In genomic region chr1:92291372-92291999, GRCh38 we compare ENCODE assay signal across 8 cellular contexts. TPM values are rescaled to one million over a fixed set of nuclear protein-coding genes. Genes with fewer than 3 reads are reported as not detected.
DNase-seq lines count a peak whose midpoint lies in the region; ATAC-seq, FAIRE-seq and TF ChIP-seq lines count a peak whose summit lies in the region.

No MANE protein-coding gene starts in this region.

- peak; percentile 61 to 69 for TF ChIP-seq RAD21 in A549 (conservative IDR thresholded peaks at IDR 0.05 in 1 of 2, IDR thresholded peaks at IDR 0.05 in 1 of 2)

- H3K4me2 ChIP-seq in A549 = no peak overlapping the region

- no peak for TF ChIP-seq POLR2A in A549 (IDR thresholded peaks at IDR 0.05; ENCODE audit: low read length)

- H3K9me3 ChIP-seq in A549 = no peaks in the 10 kb centered on the region
- no peaks in the 10 kb centered on the region for H3K9me3 ChIP-seq in WERI-Rb-1 (ENCODE audit: severe bottlenecking)
- no peaks in the 10 kb centered on the region for H3K9me3 ChIP-seq in right atrium auricular region

- no peak overlapping the region for H3K4me3 ChIP-seq in A549
- no peak overlapping the region for H3K4me3 ChIP-seq in WERI-Rb-1 (ENCODE audit: low read depth, low read length)
- H3K4me3 ChIP-seq in right atrium auricular region = no peak overlapping the region

- peak; percentile 10 to 57 for DNase-seq in A549 (ENCODE audit: low read depth in 1 of 2, low spot score in 1 of 2)
- peak; percentile 30 to 37 for DNase-seq in NCI-H1930 (lab: John Stamatoyannopoulos, UW)
- peak; percentile 15 for DNase-seq in WERI-Rb-1
- no peak for DNase-seq in right atrium auricular region (ENCODE audit: low spot score)
- DNase-seq in stromal cell of bone marrow (ENCODE audit: low read depth) = peak; percentile 50
- no peak for DNase-seq in activated CD4-positive, alpha-beta T cell treated with anti-CD3 and anti-CD28 coated beads for 48 hours

- TF ChIP-seq CTCF in A549 (IDR thresholded peaks at IDR 0.05) = peak; percentile 65
- peak; percentile 55 for TF ChIP-seq CTCF in GM12872 (IDR thresholded peaks at IDR 0.05; ENCODE audit: insufficient read depth, low read depth, low read length)
- TF ChIP-seq CTCF in WERI-Rb-1 (IDR thresholded peaks at IDR 0.05; ENCODE audit: low read depth, low read length) = peak; percentile 62
- TF ChIP-seq CTCF in right atrium auricular region (IDR thresholded peaks at IDR 0.05) = peak; percentile 41 to 69

- CTCF ChIA-PET in A549 (lab: Yijun Ruan, JAX) = interaction anchor here (0.5 to 3.8 kb wide), 19 partner anchors 9 to 779 kb away, joined by 3 to 21 read pairs (median 4); no protein-coding TSS in a partner anchor

- POLR2A ChIA-PET in A549 (lab: Yijun Ruan, JAX) = no interaction called here

- no peaks in the 10 kb centered on the region for H3K27me3 ChIP-seq in WERI-Rb-1 (ENCODE audit: insufficient read depth, low read depth, severe bottlenecking)
- H3K27me3 ChIP-seq in right atrium auricular region = no peaks in the 10 kb centered on the region

- WGBS in A549 (ENCODE audit: missing lambda C conversion rate) = 8% methylated on average over 3 of the region's 3 CpGs

- ATAC-seq in A549 = peak; percentile 74 to 81; a peak in 5 of 6 replicates
- no peak for ATAC-seq in GM21423 (IDR thresholded peaks at IDR 0.05; ENCODE audit: unreplicated experiment)

- H3K36me3 ChIP-seq in WERI-Rb-1 = peaks cover 11% of the 10 kb centered on the region
- peaks cover 19% of the 10 kb centered on the region for H3K36me3 ChIP-seq in right atrium auricular region

- no peak for FAIRE-seq in A549 (lab: Jason Lieb, UNC)

- H3K27ac ChIP-seq in A549 (no peak overlapping the region), WERI-Rb-1 (no peak overlapping the region), right atrium auricular region (no peak overlapping the region)

- H3K4me1 ChIP-seq in A549 (no peaks in the 10 kb centered on the region), right atrium auricular region (no peaks in the 10 kb centered on the region)

- TF ChIP-seq EP300 in A549 (IDR thresholded peaks at IDR 0.05) = no peak

TF ChIP-seq in A549, 52 proteins besides CTCF, POLR2A, EP300 and RAD21:
- TF ChIP-seq REST (IDR thresholded peaks at IDR 0.05) (no peak), SMC3 (IDR thresholded peaks at IDR 0.05) (peak; percentile 42; the same call in 2 of the 3 replicates)

RNA-seq across cellular contexts. Expression of gene GLMN, which starts 7.3 kb away (rescaled TPM):
- polyA plus RNA-seq in A549 (2011; rRNA removed) = 7.4 and 10.6 TPM in 2 replicates
- polyA plus RNA-seq in A549 (2012; cell fraction: cytosol; rRNA removed) = 2.0 TPM in 2 replicates
- polyA plus RNA-seq in A549 (2012; cell fraction: nucleus; rRNA removed) = 1.6 and 4.4 TPM in 2 replicates
- polyA plus RNA-seq in A549 (2017; fragmentation: RNase III; extraction: RNeasy Plus Mini Kit Qiagen cat#74134 plus additional on column Dnase treatment) = 9.8 to 10.9 TPM (median 10.7 TPM) in 3 replicates
- polyA minus RNA-seq in A549 (2011; rRNA and poly(A)+ RNA removed) = 1.2 and 1.3 TPM in 2 replicates
- total RNA-seq in right atrium auricular region = 1 to 10 TPM; 5.1 to 5.6 TPM

RNA-seq across cellular contexts. Expression of gene RPAP2, which starts 7.4 kb away (rescaled TPM):
- polyA plus RNA-seq in A549 (2011; rRNA removed) (18.4 and 18.5 TPM in 2 replicates), A549 (2017; fragmentation: RNase III; extraction: RNeasy Plus Mini Kit Qiagen cat#74134 plus additional on column Dnase treatment) (5.8 to 6.6 TPM (median 6.3 TPM) in 3 replicates)
- 3.2 and 3.6 TPM in 2 replicates for polyA plus RNA-seq in A549 (2012; cell fraction: cytosol; rRNA removed)
- polyA plus RNA-seq in A549 (2012; cell fraction: nucleus; rRNA removed) = 1.2 and 2.5 TPM in 2 replicates
- 3.6 and 3.8 TPM in 2 replicates for polyA minus RNA-seq in A549 (2011; rRNA and poly(A)+ RNA removed)
- total RNA-seq in right atrium auricular region = 10 to 100 TPM in 1 of 2 donors, 1 to 10 TPM in 1; 6.3 to 13.8 TPM

Comparison
In these comparisons a context has a peak if more than half of its experiments do, and no peak if none do; other contexts are left out.
1. DNase-seq: peak in A549 (2 of 2), NCI-H1930 (2 of 2), WERI-Rb-1 (single experiment) and stromal cell of bone marrow (single experiment); none in right atrium auricular region (single experiment) and activated CD4-positive, alpha-beta T cell treated with anti-CD3 and anti-CD28 coated beads for 48 hours (single experiment).
2. Peak in every context shown above with its lines, with median percentiles within 50 percentile points of each other: CTCF ChIP-seq.